In genomic region chr22:49936018-49936972, GRCh38 we compare ENCODE assay signal across 8 cellular contexts. TPM values are rescaled to one million over a fixed set of nuclear protein-coding genes. Genes with fewer than 3 reads are reported as not detected.
DNase-seq lines count a peak whose midpoint lies in the region; ATAC-seq, FAIRE-seq and TF ChIP-seq lines count a peak whose summit lies in the region.

No MANE protein-coding gene starts in this region.

- H3F3A ChIP-seq in SK-N-SH (replicated peaks; ENCODE audit: insufficient read depth): no peaks in the 10 kb centered on the region

- no peaks in the 10 kb centered on the region for H3K27me3 Mint-ChIP-seq in Calu3 (ENCODE audit: unreplicated experiment)
- H3K27me3 Mint-ChIP-seq in activated naive CD4-positive, alpha-beta T cell treated with anti-CD3 and anti-CD28 coated beads, Interleukin-2, amount 50 U/mL, for 24 hours: no peaks in the 10 kb centered on the region
- no peaks in the 10 kb centered on the region for H3K27me3 Mint-ChIP-seq in type B pancreatic cell

- no peaks in the 10 kb centered on the region for H3K9me2 ChIP-seq in SK-N-SH

- peak overlapping the region in 1 of 2 experiments; percentile 40; a peak in 2 of 4 replicates for H3K4me3 ChIP-seq in SK-N-SH (ENCODE audit: low read depth in 2 of 2, low read length in 1 of 2)
- H3K4me3 ChIP-seq in trophoblast cell (ENCODE audit: low read depth, low read length): no peak overlapping the region

- peak overlapping the region; percentile 72 for H3K27ac Mint-ChIP-seq in Calu3 (ENCODE audit: unreplicated experiment)
- peak overlapping the region; percentile 70 for H3K27ac Mint-ChIP-seq in activated naive CD4-positive, alpha-beta T cell treated with anti-CD3 and anti-CD28 coated beads, Interleukin-2, amount 50 U/mL, for 24 hours
- H3K27ac Mint-ChIP-seq in type B pancreatic cell: peak overlapping the region; percentile 48

- TF ChIP-seq CTCF in Calu3 (IDR thresholded peaks at IDR 0.05; ENCODE audit: unreplicated experiment) (no peak), SK-N-SH (IDR thresholded peaks at IDR 0.05) (no peak), type B pancreatic cell (conservative IDR thresholded peaks at IDR 0.05) (no peak)

- no peaks in the 10 kb centered on the region for H3K9me3 ChIP-seq in SK-N-SH
- H3K9me3 ChIP-seq in trophoblast cell (ENCODE audit: insufficient read depth, low read depth, low read length): no peaks in the 10 kb centered on the region

- TF ChIP-seq RAD21 in SK-N-SH (IDR thresholded peaks at IDR 0.05; ENCODE audit: low read length): no peak

- H3K14ac ChIP-seq in trophoblast cell (ENCODE audit: low read length): no peak overlapping the region

- H4K8ac ChIP-seq in trophoblast cell (ENCODE audit: low read depth, low read length): peak overlapping the region; percentile 21

- peak; percentile 86 for FAIRE-seq in HTR-8/SVneo (lab: Jason Lieb, UNC)

- H3K36me3 ChIP-seq in SK-N-SH (replicated peaks in 1 of 2; ENCODE audit: control insufficient read depth in 1 of 2, insufficient read depth in 2 of 2, low read length in 1 of 2) (no peaks in the 10 kb centered on the region), trophoblast cell (ENCODE audit: control insufficient read depth in 1 of 2, insufficient read depth in 2 of 2, low read length in 2 of 2) (no peaks in the 10 kb centered on the region)

- H3K4me1 Mint-ChIP-seq in Calu3 (ENCODE audit: low read depth, unreplicated experiment) (peaks cover 18% of the 10 kb centered on the region), type B pancreatic cell (ENCODE audit: unreplicated experiment) (peaks cover 4% of the 10 kb centered on the region)
- H3K4me1 Mint-ChIP-seq in activated naive CD4-positive, alpha-beta T cell treated with anti-CD3 and anti-CD28 coated beads, Interleukin-2, amount 50 U/mL, for 24 hours: peaks cover 20% of the 10 kb centered on the region

- intact Hi-C loops in Calu3 (cut with micrococcal nuclease; ENCODE audit: unreplicated experiment): loop anchor here (10.0 kb wide), 1 partner anchor 209 kb away; no protein-coding TSS in a partner anchor
- intact Hi-C loops in Right ventricle myocardium superior (cut with DNase I): no loop called here

- peak overlapping the region; percentile 71 for H4K91ac ChIP-seq in trophoblast cell (ENCODE audit: low read depth, low read length)

- H3K18ac ChIP-seq in trophoblast cell (ENCODE audit: low read length): no peak overlapping the region

- peak overlapping the region; percentile 26 for H2BK12ac ChIP-seq in trophoblast cell (ENCODE audit: low read length)

- H3K4me1 ChIP-seq in SK-N-SH (ENCODE audit: control insufficient read depth in 1 of 2, insufficient read depth in 2 of 2, low read depth in 1 of 2, low read length in 1 of 2) (peaks cover 6 to 23% of the 10 kb centered on the region in 2 experiments; a peak in 2 of 4 replicates), trophoblast cell (ENCODE audit: control insufficient read depth in 1 of 2, insufficient read depth in 2 of 2, low read length in 2 of 2) (peaks cover 7 to 14% of the 10 kb centered on the region in 2 experiments)

- H3K79me1 ChIP-seq in trophoblast cell (ENCODE audit: low read length): peaks cover 8% of the 10 kb centered on the region

- H3K4me2 ChIP-seq in SK-N-SH (peak overlapping the region; percentile 75), trophoblast cell (ENCODE audit: low read length) (peak overlapping the region; percentile 44)

- no peak overlapping the region for H4K12ac ChIP-seq in trophoblast cell (ENCODE audit: low read depth, low read length)

- WGBS in SK-N-SH (ENCODE audit: low lambda C conversion rate): 22% methylated on average over 30 of the region's 52 CpGs
- whole genome bisulfite sequencing in trophoblast cell (ENCODE audit: extremely low coverage, insufficient coverage, insufficient read length): no CpG with 5 or more reads among the region's 52 CpGs

- CTCF ChIA-PET in Calu3 (lab: Charles Lee) (interaction anchor here (0.7 to 3.0 kb wide), 6 partner anchors 11 to 554 kb away, joined by 3 to 30 read pairs (median 6); no protein-coding TSS in a partner anchor), SK-N-SH (lab: Yijun Ruan, JAX) (interaction anchor here (1.7 kb wide), 1 partner anchor 94 kb away, joined by 8 read pairs; no protein-coding TSS in a partner anchor)

- no peak overlapping the region for H2AFZ ChIP-seq in SK-N-SH (ENCODE audit: low read depth)
- H2AFZ ChIP-seq in trophoblast cell (ENCODE audit: insufficient read depth, low read length, poor library complexity): no peak overlapping the region

- H3K4me3 Mint-ChIP-seq in Calu3 (ENCODE audit: low read depth, unreplicated experiment): peak overlapping the region; percentile 43
- peak overlapping the region; percentile 78 for H3K4me3 Mint-ChIP-seq in activated naive CD4-positive, alpha-beta T cell treated with anti-CD3 and anti-CD28 coated beads, Interleukin-2, amount 50 U/mL, for 24 hours
- H3K4me3 Mint-ChIP-seq in type B pancreatic cell: no peak overlapping the region

- no peak overlapping the region for H2BK5ac ChIP-seq in trophoblast cell (ENCODE audit: low read depth, low read length, poor library complexity)

- no peaks in the 10 kb centered on the region for H4K20me1 ChIP-seq in SK-N-SH (ENCODE audit: insufficient read depth)

- H3K9me3 Mint-ChIP-seq in Calu3 (ENCODE audit: low read depth, unreplicated experiment) (no peaks in the 10 kb centered on the region), type B pancreatic cell (no peaks in the 10 kb centered on the region)
- no peaks in the 10 kb centered on the region for H3K9me3 Mint-ChIP-seq in activated naive CD4-positive, alpha-beta T cell treated with anti-CD3 and anti-CD28 coated beads, Interleukin-2, amount 50 U/mL, for 24 hours

- TSS peak; percentile 89 for BruUV-seq in Calu3 (replicated peaks; lab: Mats Ljungman, UMichigan)

- H3K36me3 Mint-ChIP-seq in Calu3 (ENCODE audit: insufficient read depth, unreplicated experiment) (peaks cover 29% of the 10 kb centered on the region), type B pancreatic cell (no peaks in the 10 kb centered on the region)
- no peaks in the 10 kb centered on the region for H3K36me3 Mint-ChIP-seq in activated naive CD4-positive, alpha-beta T cell treated with anti-CD3 and anti-CD28 coated beads, Interleukin-2, amount 50 U/mL, for 24 hours

- no peak overlapping the region for H2BK120ac ChIP-seq in trophoblast cell (ENCODE audit: insufficient read depth, low read length, poor library complexity)

- no peak overlapping the region for H3K4ac ChIP-seq in trophoblast cell (ENCODE audit: low read depth, low read length)

- DNase-seq in Calu3 (peak; percentile 91), HTR-8/SVneo (ENCODE audit: insufficient read length, low spot score) (peak; percentile 81), SK-N-SH (peak; percentile 84), Right ventricle myocardium superior (peak; percentile 96), trophoblast cell (peak; percentile 71 to 77), type B pancreatic cell (ENCODE audit: extremely low spot score, unreplicated experiment) (no peak)

- no peak overlapping the region for H3K23ac ChIP-seq in trophoblast cell (ENCODE audit: low read length)

- no peak for TF ChIP-seq EP300 in SK-N-SH (IDR thresholded peaks at IDR 0.05; ENCODE audit: borderline replicate concordance in 1 of 2, low read depth in 1 of 2, low read length in 1 of 2)

- POLR2A ChIA-PET in SK-N-SH (lab: Yijun Ruan, JAX): interaction anchor here (1.0 kb wide), 1 partner anchor 23 kb away, joined by 3 read pairs; no protein-coding TSS in a partner anchor

- H3K9ac ChIP-seq in SK-N-SH (no peak overlapping the region), trophoblast cell (ENCODE audit: low read length) (no peak overlapping the region)

- H3K79me2 ChIP-seq in SK-N-SH (ENCODE audit: insufficient read depth): no peaks in the 10 kb centered on the region
- H3K79me2 ChIP-seq in trophoblast cell (ENCODE audit: control insufficient read depth, insufficient read depth, low read length, poor library complexity): no peaks in the 10 kb centered on the region

- H2AK5ac ChIP-seq in trophoblast cell (ENCODE audit: low read length): peak overlapping the region; percentile 60

- peak overlapping the region in 1 of 2 experiments; percentile 43; a peak in 1 of 4 replicates for H3K27ac ChIP-seq in SK-N-SH (ENCODE audit: low read depth in 2 of 2, low read length in 1 of 2)
- H3K27ac ChIP-seq in trophoblast cell (ENCODE audit: low read depth, low read length): no peak overlapping the region

- H3K27me3 ChIP-seq in SK-N-SH (ENCODE audit: insufficient read depth): no peaks in the 10 kb centered on the region
- H3K27me3 ChIP-seq in trophoblast cell (ENCODE audit: insufficient read depth, low read length): no peaks in the 10 kb centered on the region

- ATAC-seq in GM21423 (IDR thresholded peaks at IDR 0.05; ENCODE audit: unreplicated experiment) (peak; percentile 66), Right ventricle myocardium superior (ENCODE audit: poor library complexity) (peak; percentile 61)

TF ChIP-seq in SK-N-SH, 30 proteins besides CTCF, POLR2A, EP300 and RAD21 (continues in another document):
- peak; percentile 16; the same call in 1 of the 2 replicates for TF ChIP-seq NRF1 (IDR thresholded peaks at IDR 0.05; ENCODE audit: low read depth, low read length)

RNA-seq across cellular contexts. Expression of gene CRELD2, which starts 17.9 kb away (rescaled TPM):
- total RNA-seq in Calu3 (2022) (57.8 and 64.6 TPM in 2 replicates), Right ventricle myocardium superior (22.1 TPM), type B pancreatic cell (ENCODE audit: low replicate concordance) (45.2 and 55.8 TPM in 2 replicates)
- 92.5 and 113 TPM in 2 replicates for polyA plus RNA-seq in SK-N-SH (2012; rRNA removed)
- 66.3 and 80.8 TPM in 2 replicates for polyA plus RNA-seq in SK-N-SH (2012; cell fraction: cytosol; rRNA removed)
- polyA plus RNA-seq in SK-N-SH (2012; cell fraction: nucleus; rRNA removed): 104 and 142 TPM in 2 replicates
- 42.2 and 46.8 TPM in 2 replicates for polyA plus RNA-seq in trophoblast cell (2013)

RNA-seq across cellular contexts. Expression of gene ALG12, which starts 18.1 kb away (rescaled TPM):
- total RNA-seq in Calu3 (2022): 25.4 and 27.0 TPM in 2 replicates
- 7.5 and 9.9 TPM in 2 replicates for polyA plus RNA-seq in SK-N-SH (2012; rRNA removed)
- polyA plus RNA-seq in SK-N-SH (2012; cell fraction: cytosol; rRNA removed): 6.0 and 8.3 TPM in 2 replicates
- 23.2 and 25.7 TPM in 2 replicates for polyA plus RNA-seq in SK-N-SH (2012; cell fraction: nucleus; rRNA removed)
- 13.8 TPM for total RNA-seq in Right ventricle myocardium superior
- polyA plus RNA-seq in trophoblast cell (2013): 22.3 and 22.8 TPM in 2 replicates
- total RNA-seq in type B pancreatic cell (ENCODE audit: low replicate concordance): 30.0 and 37.6 TPM in 2 replicates

RNA-seq across cellular contexts. Expression of gene PIM3, which starts 24.3 kb away (rescaled TPM):
- total RNA-seq in Calu3 (2022) (86.3 and 97.3 TPM in 2 replicates), Right ventricle myocardium superior (61.5 TPM), type B pancreatic cell (ENCODE audit: low replicate concordance) (36.7 and 58.6 TPM in 2 replicates)
- 9.9 and 15.3 TPM in 2 replicates for polyA plus RNA-seq in SK-N-SH (2012; rRNA removed)
- polyA plus RNA-seq in SK-N-SH (2012; cell fraction: cytosol; rRNA removed): 6.3 and 10.1 TPM in 2 replicates
- 22.4 and 23.7 TPM in 2 replicates for polyA plus RNA-seq in SK-N-SH (2012; cell fraction: nucleus; rRNA removed)
- 66.6 and 72.8 TPM in 2 replicates for polyA plus RNA-seq in trophoblast cell (2013)
